Comparison of ENCODE assay signal across 1 cellular context in genomic region chr17:64965826-64966283, GRCh38.
TF ChIP-seq lines count a peak whose summit lies in the region.
"Not testable (repeated sequence)": the region's sequence is repeated elsewhere in the genome, so short reads cannot be mapped to it uniquely, and the experiment has no call there.

No MANE protein-coding gene starts in this region.

TF ChIP-seq in K562, 482 proteins besides CTCF, POLR2A, EP300 and RAD21 (continued from another document):
- TF ChIP-seq ATF1 (CRISPR knock-in tag; IDR thresholded peaks at IDR 0.05); NR4A1 (tag; IDR thresholded peaks at IDR 0.05): not testable (repeated sequence)
- TF ChIP-seq ATF1 (tag; IDR thresholded peaks at IDR 0.05) (peak; percentile 58), CTBP1 (IDR thresholded peaks at IDR 0.05; ENCODE audit: borderline replicate concordance) (peak; percentile 41; the same call in 1 of the 2 replicates), NR4A1 (CRISPR knock-in tag; IDR thresholded peaks at IDR 0.05) (peak; percentile 75; the same call in 1 of the 2 replicates), ZBTB17 (CRISPR knock-in tag; IDR thresholded peaks at IDR 0.05) (peak; percentile 37; the same call in 1 of the 2 replicates), NFIC (IDR thresholded peaks at IDR 0.05) (peak; percentile 22; the same call in 1 of the 2 replicates), HIVEP1 (CRISPR knock-in tag; IDR thresholded peaks at IDR 0.05) (peak; percentile 78), TEAD1 (CRISPR knock-in tag; IDR thresholded peaks at IDR 0.05) (peak in 1 of 2 experiments; percentile 58; a peak in 1 of 4 replicates), L3MBTL2 (IDR thresholded peaks at IDR 0.05) (peak; percentile 98), RBBP5 (IDR thresholded peaks at IDR 0.05; ENCODE audit: borderline replicate concordance, insufficient read depth, low read length, poor library complexity, severe bottlenecking) (peak; percentile 61), ZFX (CRISPR knock-in tag; IDR thresholded peaks at IDR 0.05) (peak; percentile 93), NRF1 (conservative IDR thresholded peaks at IDR 0.05 in 1 of 2, IDR thresholded peaks at IDR 0.05 in 1 of 2) (peak; percentile 43 to 44; a peak in 2 of 4 replicates), E2F1 (CRISPR knock-in tag; IDR thresholded peaks at IDR 0.05) (peak; percentile 67; the same call in 1 of the 2 replicates), NONO (IDR thresholded peaks at IDR 0.05; ENCODE audit: low read depth in 2 of 2, low read length in 1 of 2) (peak in 1 of 2 experiments; percentile 64; a peak in 1 of 4 replicates)
- TF ChIP-seq, protein P1, sequence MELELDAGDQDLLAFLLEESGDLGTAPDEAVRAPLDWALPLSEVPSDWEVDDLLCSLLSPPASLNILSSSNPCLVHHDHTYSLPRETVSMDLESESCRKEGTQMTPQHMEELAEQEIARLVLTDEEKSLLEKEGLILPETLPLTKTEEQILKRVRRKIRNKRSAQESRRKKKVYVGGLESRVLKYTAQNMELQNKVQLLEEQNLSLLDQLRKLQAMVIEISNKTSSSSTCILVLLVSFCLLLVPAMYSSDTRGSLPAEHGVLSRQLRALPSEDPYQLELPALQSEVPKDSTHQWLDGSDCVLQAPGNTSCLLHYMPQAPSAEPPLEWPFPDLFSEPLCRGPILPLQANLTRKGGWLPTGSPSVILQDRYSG (tag; conservative IDR thresholded peaks at IDR 0.05; ENCODE audit: low read depth), result peak; percentile 55; the same call in 1 of the 2 replicates
